24 cellular contexts compared by ENCODE assay signal in the genomic region with DNA sequence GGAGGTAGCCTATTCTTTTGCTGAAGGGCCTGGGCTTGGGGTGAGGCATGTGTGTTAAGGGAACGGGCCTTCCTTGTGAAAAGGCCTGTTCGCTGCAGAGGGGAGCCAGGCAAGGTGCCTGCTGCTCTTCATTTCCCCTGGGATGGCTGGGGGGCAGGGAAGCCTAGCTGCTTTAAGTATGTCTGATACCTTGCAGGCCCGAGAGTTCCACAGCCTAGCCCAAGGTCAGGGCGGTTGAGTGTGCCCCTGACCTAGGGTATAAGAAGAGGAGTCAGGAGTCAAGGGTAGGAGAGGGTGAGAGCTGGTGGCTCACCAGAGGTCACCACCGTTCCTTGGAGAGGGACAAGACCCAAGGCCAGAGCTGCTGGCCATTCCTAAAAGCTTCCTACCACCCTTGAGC.
"Had no signal": no experiment of that assay in that cellular context is flagged by ENCODE, and none has a peak within 500 bp of the region (broad histone marks: within the 10 kb centered on the region; RNA-seq: fewer than 3 reads in every experiment).

No MANE protein-coding gene starts in this region.

- H3K9ac ChIP-seq: SK-N-SH had no signal

- DNase-seq: activated CD4-positive, alpha-beta T cell treated with anti-CD3 and anti-CD28 coated beads for 4 hours; activated CD8-positive, alpha-beta memory T cell treated with anti-CD3 and anti-CD28 coated beads, Interleukin-2, amount 50 U/mL, for 48 hours; activated CD8-positive, alpha-beta T cell treated with anti-CD3 and anti-CD28 coated beads for 36 hours; activated naive CD4-positive, alpha-beta T cell treated with anti-CD3 and anti-CD28 coated beads, Interleukin-2, amount 50 U/mL, for 16 hours; activated naive CD8-positive, alpha-beta T cell treated with anti-CD3 and anti-CD28 coated beads, Interleukin-2, amount 10 ng/mL, durations not matched to agents 7 days and 5 days; activated T-cell treated with anti-CD3 and anti-CD28 coated beads, Interleukin-2, amount 50 U/mL, for 1 hour; adrenal gland; anterior cingulate cortex; body of pancreas; central memory CD4-positive, alpha-beta T cell; Kasumi-1; NCI-H1048; NCI-H1930; NCI-H2171; NCI-H226; NCI-H526; NK-92 treated with Interleukin-12 subunit alpha and Interleukin-12 subunit beta, amount 100 ng/mL, for 24 hours; OCI-M1; RPMI8226; SK-N-SH; T-helper 1 cell had no signal

- H3K9me3 Mint-ChIP-seq: activated CD8-positive, alpha-beta T cell treated with anti-CD3 and anti-CD28 coated beads for 36 hours; activated naive CD8-positive, alpha-beta T cell treated with anti-CD3 and anti-CD28 coated beads, Interleukin-2, amount 10 ng/mL, durations not matched to agents 7 days and 5 days had no signal

- H3K27ac Mint-ChIP-seq: activated CD8-positive, alpha-beta T cell treated with anti-CD3 and anti-CD28 coated beads for 36 hours; activated naive CD8-positive, alpha-beta T cell treated with anti-CD3 and anti-CD28 coated beads, Interleukin-2, amount 10 ng/mL, durations not matched to agents 7 days and 5 days had no signal

- H3K4me3 Mint-ChIP-seq: activated CD8-positive, alpha-beta T cell treated with anti-CD3 and anti-CD28 coated beads for 36 hours; activated naive CD8-positive, alpha-beta T cell treated with anti-CD3 and anti-CD28 coated beads, Interleukin-2, amount 10 ng/mL, durations not matched to agents 7 days and 5 days had no signal

- ATAC-seq: activated CD4-positive, CD25-positive, alpha-beta regulatory T cell treated with anti-CD3 and anti-CD28 coated beads, Interleukin-2, amount 50 U/mL, for 24 hours; activated CD8-positive, alpha-beta T cell treated with anti-CD3 and anti-CD28 coated beads for 36 hours; body of pancreas; Panc1; Right ventricle myocardium inferior had no signal

- H3K36me3 Mint-ChIP-seq: activated naive CD8-positive, alpha-beta T cell treated with anti-CD3 and anti-CD28 coated beads, Interleukin-2, amount 10 ng/mL, durations not matched to agents 7 days and 5 days had no signal

- H3K27ac ChIP-seq: adrenal gland, body of pancreas had no signal

- H3K36me3 ChIP-seq: adrenal gland had no signal

- H3K9me3 ChIP-seq: adrenal gland, body of pancreas, SK-N-SH had no signal

- H3K4me3 ChIP-seq: adrenal gland, body of pancreas had no signal

- H3K27me3 ChIP-seq: adrenal gland, body of pancreas had no signal

- H3K4me2 ChIP-seq: SK-N-SH had no signal
